In genomic region chr19:42569193-42569592, GRCh38 we compare ENCODE assay signal across 9 cellular contexts. TPM values are rescaled to one million over a fixed set of nuclear protein-coding genes. Genes with fewer than 3 reads are reported as not detected.
"Had no signal": no experiment of that assay in that cellular context is flagged by ENCODE, and none has a peak within 500 bp of the region (broad histone marks: within the 10 kb centered on the region; RNA-seq: fewer than 3 reads in every experiment).

No MANE protein-coding gene starts in this region.

- H3K27ac Mint-ChIP-seq: GM23338, H9, IgD-negative memory B cell had no signal

- ATAC-seq: GM23338, HepG2 had no signal

- H3K36me3 Mint-ChIP-seq: IgD-negative memory B cell had no signal

- H3K9me3 Mint-ChIP-seq: GM23338, IgD-negative memory B cell had no signal

- H3K4me3 Mint-ChIP-seq: GM23338, H9, IgD-negative memory B cell had no signal

- H3K27ac ChIP-seq: KMS-11 had no signal

- DNase-seq: H9, HCEC 1CT, KBM-7 had no signal

- H3K4me3 ChIP-seq: GM23338 had no signal

RNA-seq across cellular contexts. Expression of gene CEACAM8, which starts 25.5 kb away (rescaled TPM):
- total RNA-seq: GM23338, H1, H9, HepG2, HT1080 had no signal

RNA-seq across cellular contexts. Expression of gene CEACAM1, which starts 40.9 kb away (rescaled TPM):
- total RNA-seq: HT1080 had no signal
